In genomic region chr10:48684792-48685651, GRCh38 we compare ENCODE assay signal across 8 cellular contexts. TPM values are rescaled to one million over a fixed set of nuclear protein-coding genes. Genes with fewer than 3 reads are reported as not detected.
DNase-seq lines count a peak whose midpoint lies in the region; ATAC-seq and TF ChIP-seq lines count a peak whose summit lies in the region.

Gene WDFY4, plus strand, starts transcription at chr10:48684873. Its CDS starts 24,860 bp downstream, at chr10:48709733.

- H3K27me3 ChIP-seq in HL-60 (ENCODE audit: insufficient read depth, poor library complexity, severe bottlenecking) (no peaks in the 10 kb centered on the region), upper lobe of right lung (no peaks in the 10 kb centered on the region), MM.1S (replicated peaks; ENCODE audit: insufficient read depth, low read length) (no peaks in the 10 kb centered on the region)

- H3K9me2 ChIP-seq in MM.1S (replicated peaks; ENCODE audit: insufficient read depth, low read length), result no peaks in the 10 kb centered on the region

- H3K27ac ChIP-seq in HL-60 (replicated peaks) (peak within 1 kb of the TSS; percentile 93), upper lobe of right lung (peak within 1 kb of the TSS; percentile 80), MM.1S (ENCODE audit: low read length) (no peak within 1 kb of the TSS)

- H3K4me1 ChIP-seq in upper lobe of right lung, result no peaks in the 10 kb centered on the region
- no peaks in the 10 kb centered on the region for H3K4me1 ChIP-seq in MM.1S (ENCODE audit: low read length)

- H3K9me3 ChIP-seq in upper lobe of right lung (no peaks in the 10 kb centered on the region), MM.1S (replicated peaks; ENCODE audit: insufficient read depth, low read length) (no peaks in the 10 kb centered on the region)

- H2AFZ ChIP-seq in MM.1S (ENCODE audit: low read length), result no peak within 1 kb of the TSS

- H3K4me3 ChIP-seq in HL-60 (replicated peaks; ENCODE audit: insufficient read depth, low read length), result peak within 1 kb of the TSS; percentile 65
- peak within 1 kb of the TSS; percentile 40 for H3K4me3 ChIP-seq in upper lobe of right lung
- H3K4me3 ChIP-seq in MM.1S (ENCODE audit: low read length), result no peak within 1 kb of the TSS

- no peaks in the 10 kb centered on the region for H3F3A ChIP-seq in MM.1S (ENCODE audit: insufficient read depth, low read length)

- no peaks in the 10 kb centered on the region for H3K79me2 ChIP-seq in MM.1S (ENCODE audit: low read length)

- no peaks in the 10 kb centered on the region for H4K20me1 ChIP-seq in MM.1S (ENCODE audit: insufficient read depth, low read length)

- H3K36me3 ChIP-seq in upper lobe of right lung, result no peaks in the 10 kb centered on the region
- no peaks in the 10 kb centered on the region for H3K36me3 ChIP-seq in MM.1S (replicated peaks; ENCODE audit: insufficient read depth, low read length)

- DNase-seq in GF-D8 (lab: John Stamatoyannopoulos, UW) (peak; percentile 50), HL-60 (ENCODE audit: low read depth in 1 of 2, low spot score in 1 of 2) (peak; percentile 48 to 81), Right ventricle myocardium superior (peak; percentile 56), upper lobe of right lung (peak; percentile 77), OCI-M2 (lab: John Stamatoyannopoulos, UW; ENCODE audit: unreplicated experiment) (no peak), MM.1S (no peak)

- TF ChIP-seq CTCF in HL-60 (IDR thresholded peaks at IDR 0.05; ENCODE audit: insufficient read depth, low read length) (no peak), upper lobe of right lung (IDR thresholded peaks at IDR 0.05) (no peak), MM.1S (IDR thresholded peaks at IDR 0.05; ENCODE audit: low read length) (no peak)

- no peak within 1 kb of the TSS for H3K4me2 ChIP-seq in MM.1S (ENCODE audit: low read depth, low read length)

- intact Hi-C loops in Right ventricle myocardium superior (cut with DNase I) (no loop called here), upper lobe of right lung (cut with DNase I) (no loop called here)

- no peak within 1 kb of the TSS for H3K9ac ChIP-seq in MM.1S (ENCODE audit: low read length)

- ATAC-seq in GM21381 (IDR thresholded peaks at IDR 0.05; ENCODE audit: unreplicated experiment) (peak; percentile 51), Right ventricle myocardium superior (ENCODE audit: poor library complexity) (peak; percentile 75), upper lobe of right lung (peak; percentile 92), HG02970 (IDR thresholded peaks at IDR 0.05; ENCODE audit: low FRiP score, unreplicated experiment) (no peak)

RNA-seq across cellular contexts. Expression of gene WDFY4, which starts in this region (rescaled TPM):
- total RNA-seq in Right ventricle myocardium superior, result 1.1 TPM
- total RNA-seq in upper lobe of right lung, result 26.5 TPM

Comparison
In these comparisons a context has a peak if more than half of its experiments do, and no peak if none do; other contexts are left out.
1. RNA of gene WDFY4 (total RNA-seq): 26.5 TPM in upper lobe of right lung (single experiment); 1.1 TPM in Right ventricle myocardium superior (single experiment); every median in the first group is over 10 times any median in the second.
2. DNase-seq: peak in GF-D8 (single experiment), HL-60 (2 of 2), Right ventricle myocardium superior (single experiment) and upper lobe of right lung (single experiment); none in OCI-M2 (single experiment) and MM.1S (single experiment).